ENCODE assay signal across 24 cellular contexts in the genomic region with DNA sequence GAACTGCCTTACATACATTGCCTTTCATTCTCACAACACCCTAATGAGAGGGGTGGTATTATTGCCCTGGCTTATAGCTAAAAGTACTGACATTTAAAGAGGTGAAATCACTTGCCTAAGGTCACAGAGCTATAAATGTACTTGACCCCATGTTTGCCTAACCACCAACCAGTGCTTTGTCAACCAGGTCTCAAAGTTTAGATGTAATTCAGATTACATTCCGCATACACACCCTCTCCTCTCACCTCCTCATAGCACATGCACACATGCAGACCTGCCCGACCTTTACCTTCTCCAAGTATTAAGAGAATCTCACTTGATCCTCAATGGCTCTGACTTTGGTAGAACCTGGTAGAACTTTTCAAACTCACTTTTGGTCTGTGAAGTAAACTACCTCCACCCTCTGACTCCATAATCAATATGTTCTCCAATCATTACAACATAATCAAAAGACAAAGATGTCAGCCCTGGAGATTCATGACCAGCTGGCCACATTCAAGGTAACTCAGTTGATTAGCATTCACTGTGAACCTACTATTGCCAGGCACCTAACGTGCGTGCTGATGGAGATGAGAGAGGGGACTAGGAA.
DNase-seq lines count a peak whose midpoint lies in the region; ATAC-seq and TF ChIP-seq lines count a peak whose summit lies in the region.
"Had no signal": no experiment of that assay in that cellular context is flagged by ENCODE, and none has a peak within 500 bp of the region (broad histone marks: within the 10 kb centered on the region; RNA-seq: fewer than 3 reads in every experiment).

No MANE protein-coding gene starts in this region.

- H3K9me3 ChIP-seq in T-helper 17 cell (ENCODE audit: control insufficient read depth, low read length, poor library complexity, severe bottlenecking): no peaks in the 10 kb centered on the region
- H3K9me3 ChIP-seq: adrenal gland had no signal

- H3K36me3 Mint-ChIP-seq in T-helper 17 cell (ENCODE audit: low read depth) (peaks cover 4% of the 10 kb centered on the region), immature natural killer cell (peaks cover 0 to 3% (median 0%) of the 10 kb centered on the region in 3 donors), neural crest cell (ENCODE audit: low read depth) (peaks cover 3% of the 10 kb centered on the region)

- H3K4me1 Mint-ChIP-seq in T-helper 17 cell: peaks cover 5% of the 10 kb centered on the region
- H3K4me1 Mint-ChIP-seq in immature natural killer cell: peaks cover 9 to 11% of the 10 kb centered on the region in 2 donors
- peaks cover 57% of the 10 kb centered on the region for H3K4me1 Mint-ChIP-seq in neural crest cell

- H3K27me3 Mint-ChIP-seq in T-helper 17 cell: peaks cover 46% of the 10 kb centered on the region
- H3K27me3 Mint-ChIP-seq in immature natural killer cell (ENCODE audit: low read depth in 3 of 3): peaks cover 4 to 19% (median 16%) of the 10 kb centered on the region in 3 donors
- H3K27me3 Mint-ChIP-seq in neural crest cell (ENCODE audit: low read depth): peaks cover 24% of the 10 kb centered on the region

- no peak for TF ChIP-seq CTCF in neural crest cell (conservative IDR thresholded peaks at IDR 0.05)

- H3K4me3 Mint-ChIP-seq in T-helper 17 cell (peak overlapping the region; percentile 61), immature natural killer cell (peak overlapping the region; percentile 50 to 61 (median 60)), neural crest cell (peak overlapping the region; percentile 72)
- H3K4me3 Mint-ChIP-seq: activated CD4-positive, alpha-beta T cell treated with anti-CD3 and anti-CD28 coated beads for 36 hours had no signal

- peaks cover 0 to 2% (median 0%) of the 10 kb centered on the region in 6 donors for H3K9me3 Mint-ChIP-seq in immature natural killer cell
- peaks cover 5% of the 10 kb centered on the region for H3K9me3 Mint-ChIP-seq in neural crest cell

- intact Hi-C loops in cardiac septum (cut with DNase I): loop anchor here (5.0 kb wide), 1 partner anchor 285 kb away; no protein-coding TSS in a partner anchor

- no peak for ATAC-seq in T-helper 17 cell
- ATAC-seq in HG03175 (IDR thresholded peaks at IDR 0.05; ENCODE audit: unreplicated experiment): no peak
- no peak for ATAC-seq in GM21529 (IDR thresholded peaks at IDR 0.05; ENCODE audit: unreplicated experiment)
- ATAC-seq: activated CD4-positive, alpha-beta T cell treated with anti-CD3 and anti-CD28 coated beads for 36 hours; GM12878 had no signal

- H3K27ac Mint-ChIP-seq in T-helper 17 cell (peak overlapping the region; percentile 14), immature natural killer cell (no peak overlapping the region), neural crest cell (ENCODE audit: unreplicated experiment) (no peak overlapping the region)
- H3K27ac Mint-ChIP-seq: activated CD4-positive, alpha-beta T cell treated with anti-CD3 and anti-CD28 coated beads for 36 hours; activated T-helper 2 cell treated with anti-CD3 and anti-CD28 coated beads, Interferon-gamma antibody, Interleukin-2, Interleukin-4, amounts not matched to agents 10 μg/mL and 5 μg/mL and 100 μg/mL, durations not matched to agents 14 hours and 24 hours and 36 hours had no signal

- DNase-seq in HT-29 (ENCODE audit: low spot score) (peak; percentile 25), T-helper 17 cell (no peak), immature natural killer cell (no peak), neural crest cell (ENCODE audit: low read depth, low spot score) (no peak), NCI-H2081 (lab: John Stamatoyannopoulos, UW) (no peak), cardiac septum (ENCODE audit: low spot score) (no peak)
- DNase-seq: AML-193; DND-41; HCEC 1CT; Karpas-422; left ventricle myocardium inferior; NCI-H1048; NCI-H1930; NCI-H774; occipital lobe; Right ventricle myocardium superior; stimulated activated CD4-positive, alpha-beta T cell treated with anti-CD3 and anti-CD28 coated beads, Interleukin-2, amount 100 ng/mL, for 48 hours; trophoblast cell had no signal
